Comparison of ENCODE assay signal across 14 cellular contexts in the genomic region with DNA sequence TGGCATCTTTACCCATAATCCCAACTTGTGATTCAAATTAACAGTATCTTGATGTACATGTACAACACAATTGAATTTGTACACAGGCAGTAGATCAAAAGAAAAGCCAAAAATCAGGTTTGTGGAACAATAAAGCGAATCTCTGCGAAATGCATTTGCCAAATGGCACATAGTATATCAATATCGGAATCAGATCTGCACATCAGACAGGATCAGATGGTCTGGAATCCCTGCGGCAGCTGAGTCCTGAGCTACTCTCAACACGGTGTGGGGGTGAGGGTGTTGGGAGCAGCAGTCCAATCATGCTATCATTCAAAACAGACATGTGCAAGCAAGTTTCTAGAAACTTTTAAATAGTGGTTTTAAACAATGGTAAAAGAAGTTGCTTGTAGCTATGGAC.
"Had no signal": no experiment of that assay in that cellular context is flagged by ENCODE, and none has a peak within 500 bp of the region (broad histone marks: within the 10 kb centered on the region; RNA-seq: fewer than 3 reads in every experiment).

No MANE protein-coding gene starts in this region.

- H3K27me3 ChIP-seq: gastroesophageal sphincter, transverse colon had no signal

- H3K4me3 ChIP-seq: gastroesophageal sphincter, skin epidermis, transverse colon had no signal

- H3K4me3 Mint-ChIP-seq: activated naive CD8-positive, alpha-beta T cell treated with anti-CD3 and anti-CD28 coated beads for 36 hours; mesothelial cell of epicardium; naive B cell; stimulated activated naive B cell treated with anti-CD40 and anti-IgM and Interleukin-4, amounts not matched to agents 10 μg/mL and 1 μg/mL and 100 μg/mL, for 72 hours; T-helper 2 cell treated with Interferon-gamma antibody and Interleukin-4, amounts not matched to agents 5 μg/mL and 100 μg/mL, for 36 hours had no signal

- H3K36me3 ChIP-seq: gastroesophageal sphincter had no signal

- H3K36me3 Mint-ChIP-seq: activated naive CD8-positive, alpha-beta T cell treated with anti-CD3 and anti-CD28 coated beads for 36 hours; naive B cell; stimulated activated naive B cell treated with anti-CD40 and anti-IgM and Interleukin-4, amounts not matched to agents 10 μg/mL and 1 μg/mL and 100 μg/mL, for 72 hours had no signal

- H3K27me3 Mint-ChIP-seq: activated naive CD8-positive, alpha-beta T cell treated with anti-CD3 and anti-CD28 coated beads for 36 hours had no signal

- ATAC-seq: gastroesophageal sphincter had no signal

- H3K27ac Mint-ChIP-seq: activated naive CD8-positive, alpha-beta T cell treated with anti-CD3 and anti-CD28 coated beads for 36 hours; mesothelial cell of epicardium; naive B cell; stimulated activated naive B cell treated with anti-CD40 and anti-IgM and Interleukin-4, amounts not matched to agents 10 μg/mL and 1 μg/mL and 100 μg/mL, for 72 hours; T-helper 2 cell treated with Interferon-gamma antibody and Interleukin-4, amounts not matched to agents 5 μg/mL and 100 μg/mL, for 36 hours had no signal

- H3K4me1 ChIP-seq: gastroesophageal sphincter, transverse colon had no signal

- H3K27ac ChIP-seq: gastroesophageal sphincter, skin epidermis, transverse colon had no signal

- H3K9me3 ChIP-seq: gastroesophageal sphincter, transverse colon had no signal

- DNase-seq: activated CD4-positive, alpha-beta T cell treated with anti-CD3 and anti-CD28 coated beads, Interleukin-2, amount 50 U/mL, for 48 hours; activated gamma-delta T cell treated with Interleukin-2 at 50 U/mL for 16 hours; activated naive CD8-positive, alpha-beta T cell treated with anti-CD3 and anti-CD28 coated beads for 36 hours; activated T-cell treated with anti-CD3 and anti-CD28 coated beads, Interleukin-2, amount 50 U/mL, for 48 hours; naive B cell; posterior cingulate gyrus; stimulated activated CD4-positive, alpha-beta T cell treated with anti-CD3 and anti-CD28 coated beads, Interleukin-1b, Interleukin-23, amount 100 ng/mL, for 48 hours; stimulated activated naive B cell treated with anti-CD40 and anti-IgM and Interleukin-4, amounts not matched to agents 10 μg/mL and 1 μg/mL and 100 μg/mL, for 72 hours; substantia nigra; transverse colon had no signal

- H3K9me3 Mint-ChIP-seq: mesothelial cell of epicardium; stimulated activated naive B cell treated with anti-CD40 and anti-IgM and Interleukin-4, amounts not matched to agents 10 μg/mL and 1 μg/mL and 100 μg/mL, for 72 hours had no signal

- H3K4me1 Mint-ChIP-seq: activated naive CD8-positive, alpha-beta T cell treated with anti-CD3 and anti-CD28 coated beads for 36 hours; naive B cell; stimulated activated naive B cell treated with anti-CD40 and anti-IgM and Interleukin-4, amounts not matched to agents 10 μg/mL and 1 μg/mL and 100 μg/mL, for 72 hours had no signal
